Comparison of ENCODE assay signal across 22 cellular contexts in genomic region chr3:177608443-177608842, GRCh38.
"Had no signal": no experiment of that assay in that cellular context is flagged by ENCODE, and none has a peak within 500 bp of the region (broad histone marks: within the 10 kb centered on the region; RNA-seq: fewer than 3 reads in every experiment).

No MANE protein-coding gene starts in this region.

- H3K4me3 Mint-ChIP-seq: memory B cell; natural killer cell treated with Interleukin-12 subunit alpha and Interleukin-12 subunit beta and Interleukin-15 and Interleukin-18, amount 100 ng/mL, for 72 hours; stimulated activated memory B cell treated with anti-CD40 and anti-IgM and Interleukin-4, amounts not matched to agents 10 μg/mL and 1 μg/mL and 100 μg/mL, for 72 hours; stimulated activated naive CD8-positive, alpha-beta T cell treated with anti-CD3 and anti-CD28 coated beads, Interleukin-15, Interleukin-2, amounts not matched to agents 100 ng/mL and 50 ng/mL, for 24 hours had no signal

- H3K27me3 Mint-ChIP-seq: memory B cell; natural killer cell treated with Interleukin-12 subunit alpha and Interleukin-12 subunit beta and Interleukin-15 and Interleukin-18, amount 100 ng/mL, for 72 hours; stimulated activated memory B cell treated with anti-CD40 and anti-IgM and Interleukin-4, amounts not matched to agents 10 μg/mL and 1 μg/mL and 100 μg/mL, for 72 hours; stimulated activated naive CD8-positive, alpha-beta T cell treated with anti-CD3 and anti-CD28 coated beads, Interleukin-15, Interleukin-2, amounts not matched to agents 100 ng/mL and 50 ng/mL, for 24 hours had no signal

- H3K27ac Mint-ChIP-seq: memory B cell; natural killer cell treated with Interleukin-12 subunit alpha and Interleukin-12 subunit beta and Interleukin-15 and Interleukin-18, amount 100 ng/mL, for 72 hours; stimulated activated memory B cell treated with anti-CD40 and anti-IgM and Interleukin-4, amounts not matched to agents 10 μg/mL and 1 μg/mL and 100 μg/mL, for 72 hours; stimulated activated naive CD8-positive, alpha-beta T cell treated with anti-CD3 and anti-CD28 coated beads, Interleukin-15, Interleukin-2, amounts not matched to agents 100 ng/mL and 50 ng/mL, for 24 hours had no signal

- H3K27me3 ChIP-seq: dorsolateral prefrontal cortex, heart left ventricle, left lung, spleen, tibial nerve had no signal

- H3K36me3 ChIP-seq: heart left ventricle, left lung, lower lobe of right lung, spleen, tibial nerve had no signal

- H3K36me3 Mint-ChIP-seq: memory B cell; natural killer cell treated with Interleukin-12 subunit alpha and Interleukin-12 subunit beta and Interleukin-15 and Interleukin-18, amount 100 ng/mL, for 72 hours; stimulated activated memory B cell treated with anti-CD40 and anti-IgM and Interleukin-4, amounts not matched to agents 10 μg/mL and 1 μg/mL and 100 μg/mL, for 72 hours had no signal

- H3K9me3 ChIP-seq: left lung, lower lobe of right lung had no signal

- H3K9me3 Mint-ChIP-seq: stimulated activated naive CD8-positive, alpha-beta T cell treated with anti-CD3 and anti-CD28 coated beads, Interleukin-15, Interleukin-2, amounts not matched to agents 100 ng/mL and 50 ng/mL, for 24 hours had no signal

- H3K4me1 ChIP-seq: psoas muscle had no signal

- H3K27ac ChIP-seq: coronary artery, left lung, lower lobe of right lung, psoas muscle, spleen, tibial nerve had no signal

- H3K4me3 ChIP-seq: coronary artery, dorsolateral prefrontal cortex, heart left ventricle, left lung, lower lobe of right lung, psoas muscle, spleen, tibial nerve had no signal

- DNase-seq: dorsolateral prefrontal cortex; effector CD8-positive, alpha-beta T cell; heart left ventricle; hypothalamus; islet precursor cell; left lung; lower lobe of right lung; midbrain; occipital lobe; psoas muscle; retina; spleen; stimulated activated CD4-positive, alpha-beta T cell treated with anti-CD3 and anti-CD28 coated beads, Interleukin-15, amount 100 ng/mL, for 24 hours; stimulated activated CD4-positive, alpha-beta T cell treated with anti-CD3 and anti-CD28 coated beads, Interleukin-1b, Interleukin-23, amount 100 ng/mL, for 48 hours; stimulated activated CD4-positive, alpha-beta T cell treated with anti-CD3 and anti-CD28 coated beads, Interleukin-4, amount 100 ng/mL, for 24 hours had no signal

- ATAC-seq: heart left ventricle; left lung; lower lobe of right lung; natural killer cell treated with Interleukin-12 subunit alpha and Interleukin-12 subunit beta and Interleukin-15 and Interleukin-18, amount 100 ng/mL, for 72 hours; psoas muscle; sciatic nerve; stimulated activated memory B cell treated with anti-CD40 and anti-IgM and Interleukin-4, amounts not matched to agents 10 μg/mL and 1 μg/mL and 100 μg/mL, for 72 hours had no signal
